ENCODE assay signal across 8 cellular contexts in the genomic region with DNA sequence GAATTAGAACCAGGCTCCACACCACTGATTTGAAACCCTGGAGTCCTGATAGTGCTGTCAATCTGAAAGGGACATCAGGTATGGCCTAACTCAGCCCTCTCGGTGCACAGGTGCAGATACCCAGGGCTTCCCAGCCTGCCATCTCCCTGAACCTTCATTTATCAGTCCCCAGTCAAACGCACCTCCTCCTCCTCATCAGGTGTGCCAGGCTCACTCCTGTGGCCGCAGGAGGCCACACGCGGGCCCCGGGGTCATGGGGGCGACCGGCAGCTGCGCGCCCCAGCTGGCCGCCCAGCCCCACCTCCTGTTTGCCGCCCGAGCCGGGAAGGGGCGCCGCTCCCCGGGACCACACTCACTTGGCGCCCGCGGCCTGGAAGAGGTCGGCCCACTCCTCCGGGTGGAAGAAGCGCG. TPM values are rescaled to one million over a fixed set of nuclear protein-coding genes. Genes with fewer than 3 reads are reported as not detected.
DNase-seq lines count a peak whose midpoint lies in the region; ATAC-seq, FAIRE-seq and TF ChIP-seq lines count a peak whose summit lies in the region.

No MANE protein-coding gene starts in this region.

- DNase-seq in activated T-cell treated with anti-CD3 and anti-CD28 coated beads for 4 hours (peak; percentile 4), HPDE6-E6E7 (ENCODE audit: extremely low spot score) (peak; percentile 14), memory B cell (ENCODE audit: low spot score in 2 of 2) (no peak), aorta (no peak), HK-2 (ENCODE audit: unreplicated experiment) (no peak), GM12891 (ENCODE audit: insufficient read length, low spot score) (no peak)
- DNase-seq in activated T-cell treated with anti-CD3 and anti-CD28 coated beads, Interleukin-2, amount 50 U/mL, for 48 hours, result no peak

- ATAC-seq in memory B cell (ENCODE audit: low read depth) (no peak), aorta (ENCODE audit: low FRiP score) (peak; percentile 59)

- no peaks in the 10 kb centered on the region for H3K27me3 ChIP-seq in aorta (ENCODE audit: control insufficient read depth in 1 of 2, insufficient read depth in 2 of 2, low read length in 1 of 2)

- H3K9me3 Mint-ChIP-seq in brain, result peaks cover 0 to 7% (median 2%) of the 10 kb centered on the region in 5 experiments
- no peaks in the 10 kb centered on the region for H3K9me3 Mint-ChIP-seq in memory B cell

- peaks cover 0 to 4% of the 10 kb centered on the region in 2 donors for H3K36me3 ChIP-seq in aorta (ENCODE audit: control insufficient read depth in 1 of 2, insufficient read depth in 2 of 2, low read length in 1 of 2)

- H3K27me3 Mint-ChIP-seq in brain, result peaks cover 34% of the 10 kb centered on the region
- H3K27me3 Mint-ChIP-seq in memory B cell, result no peaks in the 10 kb centered on the region

- H3K27ac ChIP-seq in aorta (ENCODE audit: low read depth in 1 of 2, low read length in 2 of 2), result no peak overlapping the region

- intact Hi-C loops in aorta (cut with DNase I), result loop anchor here (5.0 to 10.0 kb wide), 3 partner anchors 65 to 155 kb away; partner anchors contain the start of genes GALE (in 1 of the 2) and PITHD1 (in 1 of the 2)

- peaks cover 28% of the 10 kb centered on the region for H3K4me1 Mint-ChIP-seq in brain
- H3K4me1 Mint-ChIP-seq in memory B cell, result peaks cover 22% of the 10 kb centered on the region

- peak overlapping the region; percentile 24 to 61 for H3K4me3 ChIP-seq in aorta (ENCODE audit: low read length in 2 of 2)

- FAIRE-seq in GM12891 (lab: Jason Lieb, UNC), result no peak

- H3K4me1 ChIP-seq in aorta (ENCODE audit: control insufficient read depth in 1 of 2, insufficient read depth in 2 of 2, low read length in 2 of 2), result peaks cover 0 to 4% of the 10 kb centered on the region in 2 donors

- TF ChIP-seq POLR2A in GM12891 (IDR thresholded peaks at IDR 0.05; ENCODE audit: low read depth, low read length), result no peak

- TF ChIP-seq CTCF in brain (conservative IDR thresholded peaks at IDR 0.05), result no peak

- peak overlapping the region; percentile 77 to 92 (median 83) for H3K4me3 Mint-ChIP-seq in brain
- peak overlapping the region; percentile 83 for H3K4me3 Mint-ChIP-seq in memory B cell

- no peaks in the 10 kb centered on the region for H3K9me3 ChIP-seq in aorta (ENCODE audit: control insufficient read depth, low read length)

- H3K27ac Mint-ChIP-seq in brain (peak overlapping the region in 2 of 5 experiments; percentile 32 to 82), memory B cell (peak overlapping the region; percentile 58)

- H3K36me3 Mint-ChIP-seq in brain (peaks cover 29% of the 10 kb centered on the region), memory B cell (peaks cover 8% of the 10 kb centered on the region)

- WGBS in aorta, 2 donors, result 2% methylated on average over 24 of the region's 24 CpGs

TF ChIP-seq in GM12891, 5 proteins besides CTCF, POLR2A, EP300 and RAD21:
- TF ChIP-seq POLR2AphosphoS5 (IDR thresholded peaks at IDR 0.05; ENCODE audit: low read depth, low read length), result no peak
- TF ChIP-seq SPI1 (IDR thresholded peaks at IDR 0.05; ENCODE audit: low read depth, low read length), result no peak
- TF ChIP-seq TAF1 (IDR thresholded peaks at IDR 0.05; ENCODE audit: low read depth, low read length), result no peak
- no peak for TF ChIP-seq PAX5 (IDR thresholded peaks at IDR 0.05; ENCODE audit: insufficient read depth, low read length, severe bottlenecking)
- no peak for TF ChIP-seq POU2F2 (IDR thresholded peaks at IDR 0.05; ENCODE audit: low read depth, low read length)

RNA-seq across cellular contexts. Expression of gene FUCA1, which starts 0.5 kb away (rescaled TPM):
- 15.1 TPM for polyA plus RNA-seq in brain (ENCODE audit: insufficient read depth, low read depth, low replicate concordance)
- total RNA-seq in aorta, result 10 to 100 TPM; 26.0 to 35.4 TPM
- 10 to 100 TPM; 31.2 to 36.6 TPM for polyA plus RNA-seq in aorta
- 36.4 TPM for polyA plus RNA-seq in GM12891 (2012; ENCODE audit: low read depth, missing spikeins)

RNA-seq across cellular contexts. Expression of gene HMGCL, which starts 42.3 kb away (rescaled TPM):
- 60.1 TPM for polyA plus RNA-seq in brain (ENCODE audit: insufficient read depth, low read depth, low replicate concordance)
- 10 to 100 TPM; 22.4 to 36.8 TPM for total RNA-seq in aorta
- 10 to 100 TPM; 30.9 to 35.2 TPM for polyA plus RNA-seq in aorta
- polyA plus RNA-seq in GM12891 (2012; ENCODE audit: low read depth, missing spikeins), result 39.2 TPM

RNA-seq across cellular contexts. Expression of gene CNR2, which starts 45.6 kb away (rescaled TPM):
- polyA plus RNA-seq in brain (ENCODE audit: insufficient read depth, low read depth, low replicate concordance) (not detected), aorta (under 1 TPM; 0.08 to 0.13 TPM)
- total RNA-seq in aorta, result under 1 TPM; 0.06 to 0.15 TPM
- 3.7 TPM for polyA plus RNA-seq in GM12891 (2012; ENCODE audit: low read depth, missing spikeins)

Comparison
In these comparisons a context has a peak if more than half of its experiments do, and no peak if none do; other contexts are left out.
1. DNase-seq: peak in activated T-cell treated with anti-CD3 and anti-CD28 coated beads for 4 hours (single experiment) and HPDE6-E6E7 (single experiment); none in activated T-cell treated with anti-CD3 and anti-CD28 coated beads, Interleukin-2, amount 50 U/mL, for 48 hours (0 of 2), memory B cell (0 of 2), aorta (0 of 2), HK-2 (single experiment) and GM12891 (single experiment).